In genomic region chr2:204357175-204357695, GRCh38 we compare ENCODE assay signal across 23 cellular contexts.
A peak's percentile ranks its signal among the peaks of the same experiment; 100 is the strongest.
DNase-seq lines count a peak whose midpoint lies in the region; ATAC-seq and TF ChIP-seq lines count a peak whose summit lies in the region.
"Had no signal": no experiment of that assay in that cellular context is flagged by ENCODE, and none has a peak within 500 bp of the region (broad histone marks: within the 10 kb centered on the region; RNA-seq: fewer than 3 reads in every experiment).

No MANE protein-coding gene starts in this region.

- H4K8ac ChIP-seq in IMR-90 (ENCODE audit: low read depth in 2 of 2, low read length in 2 of 2): no peak overlapping the region

- in situ Hi-C loops in IMR-90 (cut with MboI; ENCODE audit: low sequenced_read_pairs): no loop called here

- ATAC-seq in IMR-90 (ENCODE audit: low read depth) (no peak), SK-N-SH treated with all-trans-retinoic acid at 6 μM for 48 hours (no peak), HG03045 (IDR thresholded peaks at IDR 0.05; ENCODE audit: unreplicated experiment) (no peak)
- ATAC-seq: activated T-helper 17 cell treated with anti-CD3 and anti-CD28 coated beads, Interleukin-2, amount 50 U/mL, for 72 hours; gastrocnemius medialis; mucosa of descending colon had no signal

- H3K4me3 Mint-ChIP-seq in nephron progenitor cell: no peak overlapping the region
- H3K4me3 Mint-ChIP-seq: activated naive CD4-positive, alpha-beta T cell treated with anti-CD3 and anti-CD28 coated beads, Interleukin-2, amount 50 U/mL, for 24 hours; activated T-helper 17 cell treated with anti-CD3 and anti-CD28 coated beads, Interleukin-2, amount 50 U/mL, for 72 hours had no signal

- no peak overlapping the region for H4K91ac ChIP-seq in IMR-90 (ENCODE audit: insufficient read depth, low read depth, low read length)

- no peak overlapping the region for H3K56ac ChIP-seq in IMR-90 (ENCODE audit: extremely low read depth, insufficient read depth, low read length)

- H3K4me1 Mint-ChIP-seq in nephron progenitor cell: peaks cover 32% of the 10 kb centered on the region
- H3K4me1 Mint-ChIP-seq: activated naive CD4-positive, alpha-beta T cell treated with anti-CD3 and anti-CD28 coated beads, Interleukin-2, amount 50 U/mL, for 24 hours; activated T-helper 17 cell treated with anti-CD3 and anti-CD28 coated beads, Interleukin-2, amount 50 U/mL, for 72 hours had no signal

- peak overlapping the region; percentile 74 for H3K27ac Mint-ChIP-seq in nephron progenitor cell
- H3K27ac Mint-ChIP-seq: activated naive CD4-positive, alpha-beta T cell treated with anti-CD3 and anti-CD28 coated beads, Interleukin-2, amount 50 U/mL, for 24 hours; activated T-helper 17 cell treated with anti-CD3 and anti-CD28 coated beads, Interleukin-2, amount 50 U/mL, for 72 hours; progenitor cell of endocrine pancreas had no signal

- no peaks in the 10 kb centered on the region for H3K36me3 Mint-ChIP-seq in nephron progenitor cell (ENCODE audit: low read depth)
- H3K36me3 Mint-ChIP-seq: activated naive CD4-positive, alpha-beta T cell treated with anti-CD3 and anti-CD28 coated beads, Interleukin-2, amount 50 U/mL, for 24 hours had no signal

- H3K4me2 ChIP-seq in IMR-90 (ENCODE audit: low read depth, low read length): no peak overlapping the region

- no peaks in the 10 kb centered on the region for H3K4me1 ChIP-seq in IMR-90 (ENCODE audit: control insufficient read depth, insufficient read depth, low read length)
- H3K4me1 ChIP-seq: gastrocnemius medialis, stomach had no signal

- no peak overlapping the region for H3K27ac ChIP-seq in IMR-90 (ENCODE audit: insufficient read depth, low read length)
- H3K27ac ChIP-seq: C4-2B, cardiac muscle cell, gastrocnemius medialis, SK-N-MC, stomach, tibial artery had no signal

- no peaks in the 10 kb centered on the region for H3K27me3 ChIP-seq in IMR-90 (ENCODE audit: control insufficient read depth, insufficient read depth, low read length)
- H3K27me3 ChIP-seq: cardiac muscle cell, gastrocnemius medialis, stomach, tibial artery had no signal

- no peaks in the 10 kb centered on the region for H3K79me1 ChIP-seq in IMR-90 (ENCODE audit: low read depth in 1 of 2, low read length in 2 of 2)

- CTCF ChIA-PET in IMR-90 (lab: Yijun Ruan, JAX): no interaction called here

- H2BK120ac ChIP-seq in IMR-90 (ENCODE audit: low read depth, low read length): no peak overlapping the region

- no peak overlapping the region for H2BK5ac ChIP-seq in IMR-90 (ENCODE audit: low read depth, low read length, poor library complexity, severe bottlenecking)

- H4K20me1 ChIP-seq in IMR-90 (ENCODE audit: insufficient read depth, low read length): no peaks in the 10 kb centered on the region

- H2BK15ac ChIP-seq in IMR-90 (ENCODE audit: low read depth, low read length): no peak overlapping the region

- intact Hi-C loops in IMR-90 (cut with micrococcal nuclease): no loop called here

- no peak for TF ChIP-seq RAD21 in IMR-90 (IDR thresholded peaks at IDR 0.05; ENCODE audit: low read length)

- H3K9me1 ChIP-seq in IMR-90 (ENCODE audit: insufficient read depth, low read length): no peaks in the 10 kb centered on the region

- dilution Hi-C loops in IMR-90 (cut with HindIII; ENCODE audit: low sequenced_read_pairs, unreplicated experiment): no loop called here

- H3K36me3 ChIP-seq in IMR-90 (ENCODE audit: control insufficient read depth, insufficient read depth, low read length): no peaks in the 10 kb centered on the region
- H3K36me3 ChIP-seq: cardiac muscle cell, gastrocnemius medialis, stomach, tibial artery had no signal

- WGBS in IMR-90 (ENCODE audit: extremely low coverage in 2 of 2, insufficient read length in 1 of 2), 2 experiments: 100% methylated on average over 1 of the region's 12 CpGs; no CpG with 5 or more reads in 1 of the 2 experiments

- no peak overlapping the region for H2AK5ac ChIP-seq in IMR-90 (ENCODE audit: low read depth, low read length)

- no TSS peak for BruUV-seq in IMR-90 (replicated peaks; lab: Mats Ljungman, UMichigan)

- H4K5ac ChIP-seq in IMR-90 (ENCODE audit: low read depth, low read length): no peak overlapping the region

- peak overlapping the region; percentile 10 for H2AFZ ChIP-seq in IMR-90 (replicated peaks; ENCODE audit: low read length, poor library complexity)

- peak overlapping the region; percentile 26 for H2AK9ac ChIP-seq in IMR-90 (replicated peaks; ENCODE audit: low read depth, low read length, poor library complexity)

- no peak overlapping the region for H3K14ac ChIP-seq in IMR-90 (replicated peaks; ENCODE audit: low read depth, low read length)

- no peaks in the 10 kb centered on the region for H3K9me3 Mint-ChIP-seq in nephron progenitor cell
- H3K9me3 Mint-ChIP-seq: activated naive CD4-positive, alpha-beta T cell treated with anti-CD3 and anti-CD28 coated beads, Interleukin-2, amount 50 U/mL, for 24 hours; activated T-helper 17 cell treated with anti-CD3 and anti-CD28 coated beads, Interleukin-2, amount 50 U/mL, for 72 hours had no signal

- peaks cover 14% of the 10 kb centered on the region for H3K27me3 Mint-ChIP-seq in nephron progenitor cell (ENCODE audit: low read depth, poor library complexity)
- H3K27me3 Mint-ChIP-seq: progenitor cell of endocrine pancreas had no signal

- H2BK20ac ChIP-seq in IMR-90 (ENCODE audit: low read depth, low read length): no peak overlapping the region

- POLR2A ChIA-PET in IMR-90 (lab: Charles Lee; ENCODE audit: unreplicated experiment): no interaction called here

- no peak for DNase-seq in IMR-90
- peak; percentile 94 for DNase-seq in NCI-H2171 treated with DMSO at 0.1 percent for 48 hours (lab: John Stamatoyannopoulos, UW)
- DNase-seq in nephron progenitor cell: no peak
- no peak for DNase-seq in stimulated activated naive CD4-positive, alpha-beta T cell treated with Interleukin-2 at 50 U/mL for 16 hours (lab: John Stamatoyannopoulos, UW)
- DNase-seq in HUDEP-2 (lab: John Stamatoyannopoulos, UW; ENCODE audit: unreplicated experiment in 76 of 76): no peak
- no peak for DNase-seq in germinal center (ENCODE audit: low spot score)
- DNase-seq: gastrocnemius medialis, KG1, MM.1S, mucosa of descending colon, NCI-H2029 treated with DMSO at 0.1 percent for 48 hours, RPMI8226, stomach, T-helper 2 cell, tibial artery had no signal

- no peak overlapping the region for H3K23ac ChIP-seq in IMR-90 (ENCODE audit: low read depth, low read length)

- H3K9ac ChIP-seq in IMR-90 (ENCODE audit: low read depth, low read length): no peak overlapping the region

- H3K4me3 ChIP-seq in IMR-90 (ENCODE audit: insufficient read depth, low read depth, low read length): no peak overlapping the region
- H3K4me3 ChIP-seq: cardiac muscle cell, gastrocnemius medialis, mucosa of descending colon, SK-N-MC, stomach, tibial artery had no signal

- no peaks in the 10 kb centered on the region for H3K9me3 ChIP-seq in IMR-90 (ENCODE audit: control insufficient read depth, insufficient read depth, low read length)
- H3K9me3 ChIP-seq: gastrocnemius medialis, mucosa of descending colon, stomach, tibial artery had no signal

- no peak overlapping the region for H3K18ac ChIP-seq in IMR-90 (ENCODE audit: low read depth, low read length)

- no peak overlapping the region for H3K4ac ChIP-seq in IMR-90 (ENCODE audit: low read depth, low read length)

- no peak for TF ChIP-seq CTCF in IMR-90 (conservative IDR thresholded peaks at IDR 0.05; ENCODE audit: low read depth, low read length)
- TF ChIP-seq CTCF in nephron progenitor cell (IDR thresholded peaks at IDR 0.05): no peak

- no peak for TF ChIP-seq POLR2A in IMR-90 (IDR thresholded peaks at IDR 0.05; ENCODE audit: low read depth, low read length)

TF ChIP-seq in IMR-90, 13 proteins besides CTCF, POLR2A, EP300 and RAD21 (continues in another document):
- no peak for TF ChIP-seq CEBPB (IDR thresholded peaks at IDR 0.05; ENCODE audit: low read depth, low read length)
- TF ChIP-seq MXI1 (IDR thresholded peaks at IDR 0.05; ENCODE audit: borderline replicate concordance, low read depth, low read length): no peak
- no peak for TF ChIP-seq RCOR1 (IDR thresholded peaks at IDR 0.05; ENCODE audit: insufficient replicate concordance, low read length)
- no peak for TF ChIP-seq RFX5 (IDR thresholded peaks at IDR 0.05; ENCODE audit: low read depth, low read length)
- no peak for TF ChIP-seq FOS (IDR thresholded peaks at IDR 0.05; ENCODE audit: low read depth, low read length)
- TF ChIP-seq, protein P1, sequence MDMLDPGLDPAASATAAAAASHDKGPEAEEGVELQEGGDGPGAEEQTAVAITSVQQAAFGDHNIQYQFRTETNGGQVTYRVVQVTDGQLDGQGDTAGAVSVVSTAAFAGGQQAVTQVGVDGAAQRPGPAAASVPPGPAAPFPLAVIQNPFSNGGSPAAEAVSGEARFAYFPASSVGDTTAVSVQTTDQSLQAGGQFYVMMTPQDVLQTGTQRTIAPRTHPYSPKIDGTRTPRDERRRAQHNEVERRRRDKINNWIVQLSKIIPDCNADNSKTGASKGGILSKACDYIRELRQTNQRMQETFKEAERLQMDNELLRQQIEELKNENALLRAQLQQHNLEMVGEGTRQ (IDR thresholded peaks at IDR 0.05; ENCODE audit: low read depth, low read length): no peak

TF ChIP-seq in SK-N-SH treated with all-trans-retinoic acid at 6 μM for 48 hours, 23 proteins besides CTCF, POLR2A, EP300 and RAD21 (continues in another document):
- no peak for TF ChIP-seq ZNF565 (CRISPR knock-in tag; conservative IDR thresholded peaks at IDR 0.05; ENCODE audit: low read depth)
- TF ChIP-seq CSDC2 (CRISPR knock-in tag; IDR thresholded peaks at IDR 0.05): no peak
- TF ChIP-seq ARNTL (CRISPR knock-in tag; IDR thresholded peaks at IDR 0.05; ENCODE audit: borderline replicate concordance, low read depth): no peak
- TF ChIP-seq TOX (CRISPR knock-in tag; IDR thresholded peaks at IDR 0.05; ENCODE audit: borderline replicate concordance): no peak
